Comparison of ENCODE assay signal across 8 cellular contexts in the genomic region with DNA sequence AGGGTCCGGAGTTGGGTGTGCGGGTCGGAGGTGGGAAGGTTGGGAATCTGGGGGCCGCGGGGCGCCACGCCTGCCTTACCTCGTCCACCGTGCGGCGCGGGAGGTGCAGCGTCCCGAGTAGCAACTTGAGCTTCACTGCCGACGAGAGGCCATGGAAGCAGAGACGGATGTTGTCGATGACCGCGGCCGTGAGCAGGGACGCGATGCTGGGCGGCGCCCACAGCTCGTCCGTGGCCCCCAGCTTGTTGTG. TPM values are rescaled to one million over a fixed set of nuclear protein-coding genes. Genes with fewer than 3 reads are reported as not detected.
A peak's percentile ranks its signal among the peaks of the same experiment; 100 is the strongest.
DNase-seq lines count a peak whose midpoint lies in the region; ATAC-seq and TF ChIP-seq lines count a peak whose summit lies in the region.

No MANE protein-coding gene starts in this region.

- POLR2A ChIA-PET in A673 (lab: Charles Lee; ENCODE audit: low non-redundant PET) = interaction anchor here (0.6 kb wide), 1 partner anchor 42 kb away, joined by 6 read pairs; no protein-coding TSS in a partner anchor

- no peak for DNase-seq in A673 (ENCODE audit: low spot score)
- no peak for DNase-seq in Jurkat, Clone E6-1 (ENCODE audit: low read depth, low spot score)
- no peak for DNase-seq in colonic mucosa
- DNase-seq in dedifferentiated amniotic fluid mesenchymal stem cell (ENCODE audit: extremely low spot score) = no peak

- intact Hi-C loops in A673 (cut with micrococcal nuclease; ENCODE audit: unreplicated experiment) = no loop called here
- intact Hi-C loops in colonic mucosa (cut with DNase I) = loop anchor here (10.0 kb wide), 1 partner anchor 164 kb away; no protein-coding TSS in a partner anchor

- H3K27ac ChIP-seq in A673 (ENCODE audit: low read depth, low read length, poor library complexity, severe bottlenecking) (peak overlapping the region; percentile 100), colonic mucosa (peak overlapping the region; percentile 97)

- BruUV-seq in A673 (replicated peaks; lab: Mats Ljungman, UMichigan) = no TSS peak

- H3K36me3 ChIP-seq in A673 (ENCODE audit: insufficient read depth, low read length, poor library complexity, severe bottlenecking) = peaks cover 26% of the 10 kb centered on the region
- no peaks in the 10 kb centered on the region for H3K36me3 ChIP-seq in colonic mucosa
- H3K36me3 ChIP-seq in mucosa of stomach (ENCODE audit: control insufficient read depth, insufficient read depth, low read length) = no peaks in the 10 kb centered on the region

- no peak for TF ChIP-seq CTCF in A673 (conservative IDR thresholded peaks at IDR 0.05; ENCODE audit: low read depth, low read length)
- TF ChIP-seq CTCF in colonic mucosa (IDR thresholded peaks at IDR 0.05) = no peak

- CTCF ChIA-PET in A673 (lab: Charles Lee) = no interaction called here

- no peaks in the 10 kb centered on the region for H3K9me3 ChIP-seq in A673 (ENCODE audit: low read depth, low read length, poor library complexity, severe bottlenecking)
- no peaks in the 10 kb centered on the region for H3K9me3 ChIP-seq in colonic mucosa
- no peaks in the 10 kb centered on the region for H3K9me3 ChIP-seq in mucosa of stomach (ENCODE audit: control insufficient read depth, low read length)

- H3K4me3 ChIP-seq in A673 (ENCODE audit: low read depth, low read length, poor library complexity, severe bottlenecking) = peak overlapping the region; percentile 70
- peak overlapping the region; percentile 95 for H3K4me3 ChIP-seq in Jurkat, Clone E6-1 (ENCODE audit: low read length)
- H3K4me3 ChIP-seq in colonic mucosa = peak overlapping the region; percentile 87
- H3K4me3 ChIP-seq in mucosa of stomach (ENCODE audit: low read length) = peak overlapping the region; percentile 66

- H3K9ac ChIP-seq in colonic mucosa (ENCODE audit: low read depth in 2 of 2, low read length in 2 of 2) = peak overlapping the region; percentile 83 to 84
- peak overlapping the region; percentile 85 for H3K9ac ChIP-seq in mucosa of stomach (ENCODE audit: low read length)

- H3K4me1 ChIP-seq in A673 (ENCODE audit: insufficient read depth, low read length, poor library complexity, severe bottlenecking) = no peaks in the 10 kb centered on the region
- H3K4me1 ChIP-seq in colonic mucosa = no peaks in the 10 kb centered on the region
- no peaks in the 10 kb centered on the region for H3K4me1 ChIP-seq in mucosa of stomach (ENCODE audit: control insufficient read depth, insufficient read depth, low read length)

- no peaks in the 10 kb centered on the region for H3K27me3 ChIP-seq in A673 (replicated peaks; ENCODE audit: insufficient read depth, low read depth, low read length, poor library complexity)
- H3K27me3 ChIP-seq in colonic mucosa = no peaks in the 10 kb centered on the region
- H3K27me3 ChIP-seq in mucosa of stomach (ENCODE audit: control insufficient read depth, insufficient read depth, low read length) = no peaks in the 10 kb centered on the region

- ATAC-seq in HG03439 (IDR thresholded peaks at IDR 0.05; ENCODE audit: unreplicated experiment) (no peak), GM21737 (IDR thresholded peaks at IDR 0.05; ENCODE audit: unreplicated experiment) (no peak), GM18870 (IDR thresholded peaks at IDR 0.05; ENCODE audit: unreplicated experiment) (no peak)

RNA-seq across cellular contexts. Expression of a gene that starts 0.2 kb away (rescaled TPM):
- 58.3 and 59.3 TPM in 2 replicates for total RNA-seq in A673 (2021)
- 44.9 TPM for polyA plus RNA-seq in Jurkat, Clone E6-1 (2012; ENCODE audit: insufficient read depth, insufficient read length)
- total RNA-seq in colonic mucosa = 10 to 100 TPM; 25.7 to 41.5 TPM

RNA-seq across cellular contexts. Expression of a gene that starts 50.5 kb away (rescaled TPM):
- total RNA-seq in A673 (2021) (2.5 and 3.4 TPM in 2 replicates), colonic mucosa (under 1 TPM; 0.11 to 0.17 TPM)
- polyA plus RNA-seq in Jurkat, Clone E6-1 (2012; ENCODE audit: insufficient read depth, insufficient read length) = 8.2 TPM
